In genomic region chr12:12788675-12789368, GRCh38 we compare ENCODE assay signal across 8 cellular contexts. TPM values are rescaled to one million over a fixed set of nuclear protein-coding genes. Genes with fewer than 3 reads are reported as not detected.
A peak's percentile ranks its signal among the peaks of the same experiment; 100 is the strongest.
DNase-seq lines count a peak whose midpoint lies in the region; ATAC-seq and TF ChIP-seq lines count a peak whose summit lies in the region.

No MANE protein-coding gene starts in this region.

- H3K9me3 Mint-ChIP-seq in GM23338, result peaks cover 9% of the 10 kb centered on the region; the same call in 1 of the 3 replicates

- DNase-seq in Daoy (ENCODE audit: low read depth) (peak; percentile 84), GM23338 (ENCODE audit: low spot score) (peak; percentile 90), MV-4-11 (lab: John Stamatoyannopoulos, UW) (peak; percentile 71), SK-N-MC (ENCODE audit: low read depth, low spot score) (peak; percentile 67), cardiac muscle cell (ENCODE audit: low read depth in 1 of 2, low spot score in 1 of 2) (peak; percentile 81 to 86), renal cortical epithelial cell (ENCODE audit: low read depth) (peak; percentile 66), 8988T (no peak)
- peak; percentile 15 for DNase-seq in activated naive CD8-positive, alpha-beta T cell treated with anti-CD3 and anti-CD28 coated beads, Interleukin-2, amount 50 U/mL, for 16 hours (ENCODE audit: low read depth, low spot score)

- H2AFZ ChIP-seq in GM23338, result no peak overlapping the region

- H3K27ac ChIP-seq in GM23338 (ENCODE audit: low read depth) (no peak overlapping the region), SK-N-MC (peak overlapping the region; percentile 42; the same call in 1 of the 2 replicates), cardiac muscle cell (peak overlapping the region; percentile 55)

- H3K9me3 ChIP-seq in SK-N-MC (ENCODE audit: low read depth, low read length), result no peaks in the 10 kb centered on the region
- H3K9me3 ChIP-seq in cardiac muscle cell (ENCODE audit: low read depth), result no peaks in the 10 kb centered on the region

- H3K4me1 ChIP-seq in GM23338 (ENCODE audit: insufficient read depth) (peaks cover 15% of the 10 kb centered on the region), cardiac muscle cell (ENCODE audit: low read depth) (peaks cover 30% of the 10 kb centered on the region)

- peak; percentile 60 for ATAC-seq in GM23338

- peak overlapping the region; percentile 59 for H3K9ac ChIP-seq in SK-N-MC (ENCODE audit: insufficient read length)

- H3K36me3 Mint-ChIP-seq in GM23338 (ENCODE audit: low read depth), result peaks cover 4% of the 10 kb centered on the region; the same call in 2 of the 3 replicates

- H3K9me2 ChIP-seq in GM23338 (ENCODE audit: insufficient read depth), result peaks cover 8% of the 10 kb centered on the region; the same call in 1 of the 2 replicates

- H3K36me3 ChIP-seq in GM23338 (ENCODE audit: insufficient read depth) (no peaks in the 10 kb centered on the region), SK-N-MC (ENCODE audit: insufficient read depth, low read length) (no peaks in the 10 kb centered on the region), cardiac muscle cell (no peaks in the 10 kb centered on the region)

- H3K79me2 ChIP-seq in GM23338 (replicated peaks; ENCODE audit: insufficient read depth), result no peaks in the 10 kb centered on the region

- H3K4me2 ChIP-seq in GM23338, result no peak overlapping the region

- H3K4me3 Mint-ChIP-seq in GM23338, result no peak overlapping the region

- peaks cover 35% of the 10 kb centered on the region for H3K4me1 Mint-ChIP-seq in GM23338

- H3F3A ChIP-seq in GM23338 (replicated peaks; ENCODE audit: low read depth), result peaks cover 6% of the 10 kb centered on the region; the same call in 1 of the 2 replicates

- H3K27me3 ChIP-seq in GM23338 (ENCODE audit: insufficient read depth) (peaks cover 31% of the 10 kb centered on the region), cardiac muscle cell (no peaks in the 10 kb centered on the region)

- H3K4me3 ChIP-seq in GM23338 (no peak overlapping the region), SK-N-MC (peak overlapping the region; percentile 37; the same call in 1 of the 2 replicates), cardiac muscle cell (no peak overlapping the region)

- H4K20me1 ChIP-seq in GM23338 (replicated peaks; ENCODE audit: insufficient read depth), result no peaks in the 10 kb centered on the region

- H3K27me3 Mint-ChIP-seq in GM23338 (ENCODE audit: insufficient read depth, low read depth, poor library complexity), result peaks cover 35% of the 10 kb centered on the region

- TF ChIP-seq CTCF in GM23338 (conservative IDR thresholded peaks at IDR 0.05; ENCODE audit: low read depth in 2 of 2), result peak; percentile 71 to 72
- TF ChIP-seq CTCF in cardiac muscle cell (IDR thresholded peaks at IDR 0.05; ENCODE audit: low read depth, low read length), result peak; percentile 74

- H3K27ac Mint-ChIP-seq in GM23338, result no peak overlapping the region

TF ChIP-seq in GM23338, 12 proteins besides CTCF, POLR2A, EP300 and RAD21 (continues in another document):
- no peak for TF ChIP-seq NANOG (IDR thresholded peaks at IDR 0.05; ENCODE audit: borderline replicate concordance)
- no peak for TF ChIP-seq ETS1 (IDR thresholded peaks at IDR 0.05)
- TF ChIP-seq ZNF114 (CRISPR knock-in tag; IDR thresholded peaks at IDR 0.05), result no peak
- no peak for TF ChIP-seq EZH2 (IDR thresholded peaks at IDR 0.05; ENCODE audit: low read depth, unreplicated experiment)
- TF ChIP-seq ZNF331 (CRISPR knock-in tag; IDR thresholded peaks at IDR 0.05; ENCODE audit: low read depth), result no peak
- TF ChIP-seq, protein P1, sequence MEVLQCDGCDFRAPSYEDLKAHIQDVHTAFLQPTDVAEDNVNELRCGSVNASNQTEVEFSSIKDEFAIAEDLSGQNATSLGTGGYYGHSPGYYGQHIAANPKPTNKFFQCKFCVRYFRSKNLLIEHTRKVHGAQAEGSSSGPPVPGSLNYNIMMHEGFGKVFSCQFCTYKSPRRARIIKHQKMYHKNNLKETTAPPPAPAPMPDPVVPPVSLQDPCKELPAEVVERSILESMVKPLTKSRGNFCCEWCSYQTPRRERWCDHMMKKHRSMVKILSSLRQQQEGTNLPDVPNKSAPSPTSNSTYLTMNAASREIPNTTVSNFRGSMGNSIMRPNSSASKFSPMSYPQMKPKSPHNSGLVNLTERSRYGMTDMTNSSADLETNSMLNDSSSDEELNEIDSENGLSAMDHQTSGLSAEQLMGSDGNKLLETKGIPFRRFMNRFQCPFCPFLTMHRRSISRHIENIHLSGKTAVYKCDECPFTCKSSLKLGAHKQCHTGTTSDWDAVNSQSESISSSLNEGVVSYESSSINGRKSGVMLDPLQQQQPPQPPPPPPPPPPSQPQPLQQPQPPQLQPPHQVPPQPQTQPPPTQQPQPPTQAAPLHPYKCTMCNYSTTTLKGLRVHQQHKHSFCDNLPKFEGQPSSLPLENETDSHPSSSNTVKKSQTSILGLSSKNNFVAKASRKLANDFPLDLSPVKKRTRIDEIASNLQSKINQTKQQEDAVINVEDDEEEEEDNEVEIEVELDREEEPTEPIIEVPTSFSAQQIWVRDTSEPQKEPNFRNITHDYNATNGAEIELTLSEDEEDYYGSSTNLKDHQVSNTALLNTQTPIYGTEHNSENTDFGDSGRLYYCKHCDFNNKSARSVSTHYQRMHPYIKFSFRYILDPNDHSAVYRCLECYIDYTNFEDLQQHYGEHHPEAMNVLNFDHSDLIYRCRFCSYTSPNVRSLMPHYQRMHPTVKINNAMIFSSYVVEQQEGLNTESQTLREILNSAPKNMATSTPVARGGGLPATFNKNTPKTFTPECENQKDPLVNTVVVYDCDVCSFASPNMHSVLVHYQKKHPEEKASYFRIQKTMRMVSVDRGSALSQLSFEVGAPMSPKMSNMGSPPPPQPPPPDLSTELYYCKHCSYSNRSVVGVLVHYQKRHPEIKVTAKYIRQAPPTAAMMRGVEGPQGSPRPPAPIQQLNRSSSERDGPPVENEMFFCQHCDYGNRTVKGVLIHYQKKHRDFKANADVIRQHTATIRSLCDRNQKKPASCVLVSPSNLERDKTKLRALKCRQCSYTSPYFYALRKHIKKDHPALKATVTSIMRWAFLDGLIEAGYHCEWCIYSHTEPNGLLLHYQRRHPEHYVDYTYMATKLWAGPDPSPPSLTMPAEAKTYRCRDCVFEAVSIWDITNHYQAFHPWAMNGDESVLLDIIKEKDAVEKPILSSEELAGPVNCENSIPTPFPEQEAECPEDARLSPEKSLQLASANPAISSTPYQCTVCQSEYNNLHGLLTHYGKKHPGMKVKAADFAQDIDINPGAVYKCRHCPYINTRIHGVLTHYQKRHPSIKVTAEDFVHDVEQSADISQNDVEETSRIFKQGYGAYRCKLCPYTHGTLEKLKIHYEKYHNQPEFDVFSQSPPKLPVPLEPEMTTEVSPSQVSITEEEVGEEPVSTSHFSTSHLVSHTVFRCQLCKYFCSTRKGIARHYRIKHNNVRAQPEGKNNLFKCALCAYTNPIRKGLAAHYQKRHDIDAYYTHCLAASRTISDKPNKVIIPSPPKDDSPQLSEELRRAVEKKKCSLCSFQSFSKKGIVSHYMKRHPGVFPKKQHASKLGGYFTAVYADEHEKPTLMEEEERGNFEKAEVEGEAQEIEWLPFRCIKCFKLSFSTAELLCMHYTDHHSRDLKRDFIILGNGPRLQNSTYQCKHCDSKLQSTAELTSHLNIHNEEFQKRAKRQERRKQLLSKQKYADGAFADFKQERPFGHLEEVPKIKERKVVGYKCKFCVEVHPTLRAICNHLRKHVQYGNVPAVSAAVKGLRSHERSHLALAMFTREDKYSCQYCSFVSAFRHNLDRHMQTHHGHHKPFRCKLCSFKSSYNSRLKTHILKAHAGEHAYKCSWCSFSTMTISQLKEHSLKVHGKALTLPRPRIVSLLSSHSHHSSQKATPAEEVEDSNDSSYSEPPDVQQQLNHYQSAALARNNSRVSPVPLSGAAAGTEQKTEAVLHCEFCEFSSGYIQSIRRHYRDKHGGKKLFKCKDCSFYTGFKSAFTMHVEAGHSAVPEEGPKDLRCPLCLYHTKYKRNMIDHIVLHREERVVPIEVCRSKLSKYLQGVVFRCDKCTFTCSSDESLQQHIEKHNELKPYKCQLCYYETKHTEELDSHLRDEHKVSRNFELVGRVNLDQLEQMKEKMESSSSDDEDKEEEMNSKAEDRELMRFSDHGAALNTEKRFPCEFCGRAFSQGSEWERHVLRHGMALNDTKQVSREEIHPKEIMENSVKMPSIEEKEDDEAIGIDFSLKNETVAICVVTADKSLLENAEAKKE (CRISPR knock-in tag; IDR thresholded peaks at IDR 0.05), result no peak

RNA-seq across cellular contexts. Expression of gene APOLD1, which starts 3.4 kb away (rescaled TPM):
- 8.4 and 10.2 TPM in 2 replicates for total RNA-seq in Daoy (2014; rRNA removed; shearing (Covaris generic))
- 0.43 and 0.94 TPM in 2 replicates for total RNA-seq in GM23338 (2014; rRNA removed; shearing (Covaris generic))
- polyA plus RNA-seq in GM23338 (2016; fragmentation: Nextera tagmentation; extraction: Ambion mirVana) (1.8 TPM in 2 replicates), cardiac muscle cell (4.0 and 11.5 TPM in 2 replicates)
- total RNA-seq in cardiac muscle cell (2.6 and 14.2 TPM in 2 replicates), renal cortical epithelial cell (1.5 and 3.6 TPM in 2 replicates)

RNA-seq across cellular contexts. Expression of gene DDX47, which starts 24.3 kb away (rescaled TPM):
- 229 and 269 TPM in 2 replicates for total RNA-seq in Daoy (2014; rRNA removed; shearing (Covaris generic))
- 90.8 and 98.0 TPM in 2 replicates for total RNA-seq in GM23338 (2014; rRNA removed; shearing (Covaris generic))
- polyA plus RNA-seq in GM23338 (2016; fragmentation: Nextera tagmentation; extraction: Ambion mirVana), result 41.6 and 54.0 TPM in 2 replicates
- 42.0 and 48.3 TPM in 2 replicates for total RNA-seq in cardiac muscle cell
- polyA plus RNA-seq in cardiac muscle cell, result 67.6 and 73.5 TPM in 2 replicates
- 102 and 135 TPM in 2 replicates for total RNA-seq in renal cortical epithelial cell
